ENCODE assay signal across 8 cellular contexts in the genomic region with DNA sequence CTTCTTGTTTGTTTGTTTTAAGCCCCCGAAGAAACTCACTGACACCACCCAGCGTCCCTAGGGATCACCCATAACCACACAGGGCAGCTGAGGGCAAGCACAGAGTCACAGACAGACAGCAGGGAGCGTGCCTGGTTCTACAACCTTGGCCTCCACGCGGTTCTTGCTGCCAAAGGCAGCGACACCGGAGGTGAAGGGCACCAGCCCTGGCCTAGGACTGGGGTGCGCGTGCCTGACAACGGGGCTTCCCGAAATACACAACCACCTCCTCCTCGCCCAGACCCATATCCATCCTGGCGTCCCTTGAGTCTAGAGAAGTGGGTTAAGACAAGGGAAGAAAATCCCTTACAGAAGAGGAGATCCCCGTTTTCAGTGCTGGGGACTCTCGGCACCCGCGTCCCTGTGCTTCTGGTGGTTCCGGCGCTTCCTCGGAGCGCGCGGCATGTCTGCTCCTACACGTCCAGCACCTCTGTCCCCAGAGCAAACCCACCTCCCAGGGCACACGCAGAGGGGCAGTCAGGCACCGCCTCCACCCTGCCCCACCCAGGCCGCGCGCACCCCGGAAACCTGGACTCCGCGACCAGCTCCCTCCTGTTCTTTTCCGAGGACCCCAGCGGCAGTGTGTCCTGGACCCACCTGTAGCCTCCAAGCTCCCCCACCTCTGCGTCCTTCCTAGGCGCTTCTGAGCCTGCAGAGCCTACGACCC. TPM values are rescaled to one million over a fixed set of nuclear protein-coding genes. Genes with fewer than 3 reads are reported as not detected.
DNase-seq lines count a peak whose midpoint lies in the region; ATAC-seq and TF ChIP-seq lines count a peak whose summit lies in the region.

No MANE protein-coding gene starts in this region.

- no peaks in the 10 kb centered on the region for H3K27me3 Mint-ChIP-seq in activated B cell treated with CpG ODN at 0.5 μM for 24 hours

- CTCF ChIA-PET in AG04449 (lab: Yijun Ruan, JAX): interaction anchor here (1.0 to 4.7 kb wide), 8 partner anchors 13 to 243 kb away, joined by 3 to 19 read pairs (median 4); no protein-coding TSS in a partner anchor
- CTCF ChIA-PET in activated B cell treated with CpG ODN at 0.5 μM for 24 hours (lab: Charles Lee): interaction anchor here (1.0 to 2.4 kb wide), 14 partner anchors 9 to 222 kb away, joined by 3 to 10 read pairs (median 4); no protein-coding TSS in a partner anchor

- intact Hi-C loops in activated B cell treated with CpG ODN at 0.5 μM for 24 hours (cut with micrococcal nuclease) (loop anchor here (1.0 to 5.0 kb wide), 12 partner anchors 17 to 1230 kb away; partner anchors contain the start of genes ANKRD28, OXNAD1 and TBC1D5), lower lobe of right lung (cut with DNase I) (no loop called here)

- peak overlapping the region; percentile 88 for H3K27ac ChIP-seq in lower lobe of right lung

- peak overlapping the region; percentile 82 for H3K27ac Mint-ChIP-seq in activated B cell treated with CpG ODN at 0.5 μM for 24 hours

- DNase-seq in AG04449 (ENCODE audit: low read depth, low spot score): no peak
- peak; percentile 68 for DNase-seq in activated B cell treated with CpG ODN at 0.5 μM for 24 hours
- no peak for DNase-seq in choroid plexus epithelial cell (ENCODE audit: low read depth)
- peak; percentile 63 for DNase-seq in lower lobe of right lung
- peak; percentile 69 for DNase-seq in stimulated activated CD8-positive, alpha-beta memory T cell treated with anti-CD3 and anti-CD28 coated beads, Interleukin-4, amount 100 ng/mL, for 48 hours
- DNase-seq in NCI-H345 (lab: John Stamatoyannopoulos, UW): no peak

- peak overlapping the region; percentile 97 for H3K4me3 Mint-ChIP-seq in activated B cell treated with CpG ODN at 0.5 μM for 24 hours

- H3K9me3 ChIP-seq in lower lobe of right lung: no peaks in the 10 kb centered on the region

- TF ChIP-seq CTCF in AG04449 (IDR thresholded peaks at IDR 0.05; ENCODE audit: insufficient read depth, low read length, missing control alignments) (no peak), activated B cell treated with CpG ODN at 0.5 μM for 24 hours (IDR thresholded peaks at IDR 0.05) (no peak), choroid plexus epithelial cell (conservative IDR thresholded peaks at IDR 0.05; ENCODE audit: low read depth, low read length) (no peak), lower lobe of right lung (IDR thresholded peaks at IDR 0.05) (no peak)

- peaks cover 43% of the 10 kb centered on the region for H3K36me3 Mint-ChIP-seq in activated B cell treated with CpG ODN at 0.5 μM for 24 hours (ENCODE audit: low read depth)

- H3K4me3 ChIP-seq in AG04449 (ENCODE audit: low read depth, low read length) (peak overlapping the region; percentile 92), choroid plexus epithelial cell (ENCODE audit: low read depth, low read length) (peak overlapping the region; percentile 92), lower lobe of right lung (peak overlapping the region; percentile 95)

- POLR2A ChIA-PET in AG04449 (lab: Yijun Ruan, JAX) (interaction anchor here (1.4 kb wide), 1 partner anchor 28 kb away, joined by 5 read pairs; no protein-coding TSS in a partner anchor), activated B cell treated with CpG ODN at 0.5 μM for 24 hours (lab: Charles Lee) (interaction anchor here (0.6 to 8.9 kb wide), 34 partner anchors 11 to 911 kb away, joined by 3 to 202 read pairs (median 4); partner anchors contain the start of genes BTD, DPH3, HACL1 and OXNAD1)

- no peaks in the 10 kb centered on the region for H3K9me3 Mint-ChIP-seq in activated B cell treated with CpG ODN at 0.5 μM for 24 hours

- no peaks in the 10 kb centered on the region for H3K27me3 ChIP-seq in lower lobe of right lung (ENCODE audit: low read depth)

- no peaks in the 10 kb centered on the region for H3K36me3 ChIP-seq in lower lobe of right lung

- H3K4me1 ChIP-seq in lower lobe of right lung: peaks cover 72% of the 10 kb centered on the region

- peaks cover 85% of the 10 kb centered on the region for H3K4me1 Mint-ChIP-seq in activated B cell treated with CpG ODN at 0.5 μM for 24 hours

- ATAC-seq in GM19043 (IDR thresholded peaks at IDR 0.05; ENCODE audit: low read depth, unreplicated experiment) (peak; percentile 6), HG03432 (IDR thresholded peaks at IDR 0.05; ENCODE audit: unreplicated experiment) (peak; percentile 12), activated B cell treated with CpG ODN at 0.5 μM for 24 hours (ENCODE audit: low read depth) (peak; percentile 56), lower lobe of right lung (peak; percentile 73 to 74)

RNA-seq across cellular contexts. Expression of gene RFTN1, which starts 0.9 kb away (rescaled TPM):
- total RNA-seq in activated B cell treated with CpG ODN at 0.5 μM for 24 hours (323 and 365 TPM in 2 replicates), lower lobe of right lung (58.2 TPM)

Comparison
In these comparisons a context has a peak if more than half of its experiments do, and no peak if none do; other contexts are left out.
1. DNase-seq: peak in activated B cell treated with CpG ODN at 0.5 μM for 24 hours (single experiment), lower lobe of right lung (single experiment) and stimulated activated CD8-positive, alpha-beta memory T cell treated with anti-CD3 and anti-CD28 coated beads, Interleukin-4, amount 100 ng/mL, for 48 hours (single experiment); none in AG04449 (single experiment), choroid plexus epithelial cell (single experiment) and NCI-H345 (single experiment).
2. ATAC-seq: peak in every context shown above with its lines; median percentile 74 in lower lobe of right lung; 56 in activated B cell treated with CpG ODN at 0.5 μM for 24 hours; 12 in HG03432; 6 in GM19043.
3. Peak in every context shown above with its lines, with median percentiles within 50 percentile points of each other: H3K4me3 ChIP-seq.